In the genomic region with DNA sequence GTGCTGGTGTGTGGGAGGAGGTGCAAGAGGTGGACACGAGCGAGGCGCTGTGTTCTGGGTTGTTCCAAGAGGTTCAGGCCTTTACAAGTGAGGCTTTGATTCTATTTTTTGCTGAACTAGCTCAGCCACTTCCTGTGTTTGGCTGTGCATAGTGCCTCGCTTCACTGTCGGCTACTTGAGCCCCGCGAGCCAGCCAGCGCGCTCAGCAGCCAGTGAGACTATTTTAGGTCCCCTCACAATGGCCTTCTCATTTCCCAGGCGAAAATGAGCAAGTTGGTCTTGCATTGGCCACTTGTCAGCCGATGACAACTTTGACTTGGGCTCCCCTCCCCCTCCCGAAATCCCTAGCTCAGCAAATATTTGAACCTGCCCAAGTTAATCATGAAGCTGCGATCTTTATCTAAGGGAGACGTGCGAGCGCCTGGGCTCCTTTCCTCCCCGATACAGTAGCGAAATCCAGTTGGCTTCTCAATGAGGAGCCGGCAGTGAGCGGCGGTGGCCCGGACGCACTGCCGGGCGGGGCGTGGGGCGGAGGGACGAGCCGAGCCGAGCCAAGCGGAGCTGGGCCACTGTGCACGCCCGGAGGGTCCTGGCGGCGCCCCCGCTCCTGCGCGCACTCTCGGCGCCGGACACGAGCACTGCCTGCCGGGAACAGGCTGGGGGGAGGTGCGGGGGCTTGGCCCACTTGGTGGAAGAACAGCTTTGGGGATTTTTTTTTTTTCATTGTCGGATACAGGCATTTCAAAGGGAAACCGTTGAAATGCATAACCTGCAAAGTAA, we compare ENCODE assay signal across 1 cellular context.
A peak's percentile ranks its signal among the peaks of the same experiment; 100 is the strongest.
TF ChIP-seq lines count a peak whose summit lies in the region.

No MANE protein-coding gene starts in this region.

TF ChIP-seq in GM12878, 131 proteins besides CTCF, POLR2A, EP300 and RAD21 (continued from another document and continues in another):
- TF ChIP-seq MEF2A (IDR thresholded peaks at IDR 0.05; ENCODE audit: insufficient read depth, low read depth, low read length) = peak; percentile 86
- TF ChIP-seq CHD4 (IDR thresholded peaks at IDR 0.05) = no peak
- no peak for TF ChIP-seq STAT3 (IDR thresholded peaks at IDR 0.05; ENCODE audit: low read depth, low read length)
- TF ChIP-seq POLR2AphosphoS5 (IDR thresholded peaks at IDR 0.05; ENCODE audit: low read length) = peak; percentile 77
- peak; percentile 64; the same call in 1 of the 2 replicates for TF ChIP-seq RUNX3 (IDR thresholded peaks at IDR 0.05; ENCODE audit: low read length)
- no peak for TF ChIP-seq NR2C1 (IDR thresholded peaks at IDR 0.05)
- peak; percentile 47 for TF ChIP-seq SMAD1 (IDR thresholded peaks at IDR 0.05; ENCODE audit: low read depth, partially characterized antibody)
- TF ChIP-seq, protein P1, sequence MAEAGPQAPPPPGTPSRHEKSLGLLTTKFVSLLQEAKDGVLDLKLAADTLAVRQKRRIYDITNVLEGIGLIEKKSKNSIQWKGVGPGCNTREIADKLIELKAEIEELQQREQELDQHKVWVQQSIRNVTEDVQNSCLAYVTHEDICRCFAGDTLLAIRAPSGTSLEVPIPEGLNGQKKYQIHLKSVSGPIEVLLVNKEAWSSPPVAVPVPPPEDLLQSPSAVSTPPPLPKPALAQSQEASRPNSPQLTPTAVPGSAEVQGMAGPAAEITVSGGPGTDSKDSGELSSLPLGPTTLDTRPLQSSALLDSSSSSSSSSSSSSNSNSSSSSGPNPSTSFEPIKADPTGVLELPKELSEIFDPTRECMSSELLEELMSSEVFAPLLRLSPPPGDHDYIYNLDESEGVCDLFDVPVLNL (IDR thresholded peaks at IDR 0.05; ENCODE audit: low read depth, low read length) = no peak
- TF ChIP-seq, protein P2, sequence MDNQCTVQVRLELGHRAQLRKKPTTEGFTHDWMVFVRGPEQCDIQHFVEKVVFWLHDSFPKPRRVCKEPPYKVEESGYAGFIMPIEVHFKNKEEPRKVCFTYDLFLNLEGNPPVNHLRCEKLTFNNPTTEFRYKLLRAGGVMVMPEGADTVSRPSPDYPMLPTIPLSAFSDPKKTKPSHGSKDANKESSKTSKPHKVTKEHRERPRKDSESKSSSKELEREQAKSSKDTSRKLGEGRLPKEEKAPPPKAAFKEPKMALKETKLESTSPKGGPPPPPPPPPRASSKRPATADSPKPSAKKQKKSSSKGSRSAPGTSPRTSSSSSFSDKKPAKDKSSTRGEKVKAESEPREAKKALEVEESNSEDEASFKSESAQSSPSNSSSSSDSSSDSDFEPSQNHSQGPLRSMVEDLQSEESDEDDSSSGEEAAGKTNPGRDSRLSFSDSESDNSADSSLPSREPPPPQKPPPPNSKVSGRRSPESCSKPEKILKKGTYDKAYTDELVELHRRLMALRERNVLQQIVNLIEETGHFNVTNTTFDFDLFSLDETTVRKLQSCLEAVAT (IDR thresholded peaks at IDR 0.05) = no peak; the same call in 1 of the 2 replicates
- TF ChIP-seq TCF3 (IDR thresholded peaks at IDR 0.05; ENCODE audit: borderline replicate concordance, insufficient read depth, low read depth, low read length) = no peak
- peak; percentile 58 for TF ChIP-seq IKZF1 (conservative IDR thresholded peaks at IDR 0.05)
- no peak for TF ChIP-seq FOXK2 (IDR thresholded peaks at IDR 0.05)
- TF ChIP-seq SMAD5 (IDR thresholded peaks at IDR 0.05; ENCODE audit: low read depth) = peak; percentile 69
- TF ChIP-seq SREBF2 (IDR thresholded peaks at IDR 0.05; ENCODE audit: low read length) = no peak
- no peak for TF ChIP-seq PAX5 (IDR thresholded peaks at IDR 0.05; ENCODE audit: borderline replicate concordance, low read depth, low read length)
- peak; percentile 49; the same call in 1 of the 2 replicates for TF ChIP-seq LARP7 (IDR thresholded peaks at IDR 0.05)
- TF ChIP-seq RELA (IDR thresholded peaks at IDR 0.05; ENCODE audit: borderline replicate concordance, partially characterized antibody) = no peak
- no peak for TF ChIP-seq ZNF622 (IDR thresholded peaks at IDR 0.05)
- TF ChIP-seq PML (IDR thresholded peaks at IDR 0.05; ENCODE audit: low read length) = peak; percentile 82; the same call in 1 of the 2 replicates
- TF ChIP-seq KLF5 (IDR thresholded peaks at IDR 0.05; ENCODE audit: partially characterized antibody) = no peak
- TF ChIP-seq MYC (IDR thresholded peaks at IDR 0.05; ENCODE audit: insufficient read depth, insufficient read length, insufficient replicate concordance, low read length, severe bottlenecking) = no peak
- TF ChIP-seq, protein P3, sequence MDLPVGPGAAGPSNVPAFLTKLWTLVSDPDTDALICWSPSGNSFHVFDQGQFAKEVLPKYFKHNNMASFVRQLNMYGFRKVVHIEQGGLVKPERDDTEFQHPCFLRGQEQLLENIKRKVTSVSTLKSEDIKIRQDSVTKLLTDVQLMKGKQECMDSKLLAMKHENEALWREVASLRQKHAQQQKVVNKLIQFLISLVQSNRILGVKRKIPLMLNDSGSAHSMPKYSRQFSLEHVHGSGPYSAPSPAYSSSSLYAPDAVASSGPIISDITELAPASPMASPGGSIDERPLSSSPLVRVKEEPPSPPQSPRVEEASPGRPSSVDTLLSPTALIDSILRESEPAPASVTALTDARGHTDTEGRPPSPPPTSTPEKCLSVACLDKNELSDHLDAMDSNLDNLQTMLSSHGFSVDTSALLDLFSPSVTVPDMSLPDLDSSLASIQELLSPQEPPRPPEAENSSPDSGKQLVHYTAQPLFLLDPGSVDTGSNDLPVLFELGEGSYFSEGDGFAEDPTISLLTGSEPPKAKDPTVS (IDR thresholded peaks at IDR 0.05; ENCODE audit: low read depth, low read length) = no peak
- no peak for TF ChIP-seq JUND (IDR thresholded peaks at IDR 0.05; ENCODE audit: low read depth, low read length)
- TF ChIP-seq SREBF1 (IDR thresholded peaks at IDR 0.05; ENCODE audit: low read length) = no peak
- no peak for TF ChIP-seq NRF1 (conservative IDR thresholded peaks at IDR 0.05; ENCODE audit: low read depth, low read length)
- TF ChIP-seq, protein P4, sequence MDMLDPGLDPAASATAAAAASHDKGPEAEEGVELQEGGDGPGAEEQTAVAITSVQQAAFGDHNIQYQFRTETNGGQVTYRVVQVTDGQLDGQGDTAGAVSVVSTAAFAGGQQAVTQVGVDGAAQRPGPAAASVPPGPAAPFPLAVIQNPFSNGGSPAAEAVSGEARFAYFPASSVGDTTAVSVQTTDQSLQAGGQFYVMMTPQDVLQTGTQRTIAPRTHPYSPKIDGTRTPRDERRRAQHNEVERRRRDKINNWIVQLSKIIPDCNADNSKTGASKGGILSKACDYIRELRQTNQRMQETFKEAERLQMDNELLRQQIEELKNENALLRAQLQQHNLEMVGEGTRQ (IDR thresholded peaks at IDR 0.05; ENCODE audit: borderline replicate concordance, low read depth, low read length) = no peak; the same call in 1 of the 2 replicates
- no peak; the same call in 1 of the 2 replicates for TF ChIP-seq CBX5 (IDR thresholded peaks at IDR 0.05; ENCODE audit: low read depth)
- no peak for TF ChIP-seq SMARCA5 (IDR thresholded peaks at IDR 0.05)
- peak; percentile 85 for TF ChIP-seq NBN (IDR thresholded peaks at IDR 0.05)
- TF ChIP-seq SMC3 (IDR thresholded peaks at IDR 0.05; ENCODE audit: borderline replicate concordance, low read length) = 0 out of 2 replicates have a peak, but pooled peaks have one; percentile 3
- TF ChIP-seq, protein P5, sequence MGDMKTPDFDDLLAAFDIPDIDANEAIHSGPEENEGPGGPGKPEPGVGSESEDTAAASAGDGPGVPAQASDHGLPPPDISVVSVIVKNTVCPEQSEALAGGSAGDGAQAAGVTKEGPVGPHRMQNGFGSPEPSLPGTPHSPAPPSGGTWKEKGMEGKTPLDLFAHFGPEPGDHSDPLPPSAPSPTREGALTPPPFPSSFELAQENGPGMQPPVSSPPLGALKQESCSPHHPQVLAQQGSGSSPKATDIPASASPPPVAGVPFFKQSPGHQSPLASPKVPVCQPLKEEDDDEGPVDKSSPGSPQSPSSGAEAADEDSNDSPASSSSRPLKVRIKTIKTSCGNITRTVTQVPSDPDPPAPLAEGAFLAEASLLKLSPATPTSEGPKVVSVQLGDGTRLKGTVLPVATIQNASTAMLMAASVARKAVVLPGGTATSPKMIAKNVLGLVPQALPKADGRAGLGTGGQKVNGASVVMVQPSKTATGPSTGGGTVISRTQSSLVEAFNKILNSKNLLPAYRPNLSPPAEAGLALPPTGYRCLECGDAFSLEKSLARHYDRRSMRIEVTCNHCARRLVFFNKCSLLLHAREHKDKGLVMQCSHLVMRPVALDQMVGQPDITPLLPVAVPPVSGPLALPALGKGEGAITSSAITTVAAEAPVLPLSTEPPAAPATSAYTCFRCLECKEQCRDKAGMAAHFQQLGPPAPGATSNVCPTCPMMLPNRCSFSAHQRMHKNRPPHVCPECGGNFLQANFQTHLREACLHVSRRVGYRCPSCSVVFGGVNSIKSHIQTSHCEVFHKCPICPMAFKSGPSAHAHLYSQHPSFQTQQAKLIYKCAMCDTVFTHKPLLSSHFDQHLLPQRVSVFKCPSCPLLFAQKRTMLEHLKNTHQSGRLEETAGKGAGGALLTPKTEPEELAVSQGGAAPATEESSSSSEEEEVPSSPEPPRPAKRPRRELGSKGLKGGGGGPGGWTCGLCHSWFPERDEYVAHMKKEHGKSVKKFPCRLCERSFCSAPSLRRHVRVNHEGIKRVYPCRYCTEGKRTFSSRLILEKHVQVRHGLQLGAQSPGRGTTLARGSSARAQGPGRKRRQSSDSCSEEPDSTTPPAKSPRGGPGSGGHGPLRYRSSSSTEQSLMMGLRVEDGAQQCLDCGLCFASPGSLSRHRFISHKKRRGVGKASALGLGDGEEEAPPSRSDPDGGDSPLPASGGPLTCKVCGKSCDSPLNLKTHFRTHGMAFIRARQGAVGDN (IDR thresholded peaks at IDR 0.05) = peak; percentile 64
- TF ChIP-seq SUZ12 (IDR thresholded peaks at IDR 0.05; ENCODE audit: unreplicated experiment) = no peak
- TF ChIP-seq, protein P6, sequence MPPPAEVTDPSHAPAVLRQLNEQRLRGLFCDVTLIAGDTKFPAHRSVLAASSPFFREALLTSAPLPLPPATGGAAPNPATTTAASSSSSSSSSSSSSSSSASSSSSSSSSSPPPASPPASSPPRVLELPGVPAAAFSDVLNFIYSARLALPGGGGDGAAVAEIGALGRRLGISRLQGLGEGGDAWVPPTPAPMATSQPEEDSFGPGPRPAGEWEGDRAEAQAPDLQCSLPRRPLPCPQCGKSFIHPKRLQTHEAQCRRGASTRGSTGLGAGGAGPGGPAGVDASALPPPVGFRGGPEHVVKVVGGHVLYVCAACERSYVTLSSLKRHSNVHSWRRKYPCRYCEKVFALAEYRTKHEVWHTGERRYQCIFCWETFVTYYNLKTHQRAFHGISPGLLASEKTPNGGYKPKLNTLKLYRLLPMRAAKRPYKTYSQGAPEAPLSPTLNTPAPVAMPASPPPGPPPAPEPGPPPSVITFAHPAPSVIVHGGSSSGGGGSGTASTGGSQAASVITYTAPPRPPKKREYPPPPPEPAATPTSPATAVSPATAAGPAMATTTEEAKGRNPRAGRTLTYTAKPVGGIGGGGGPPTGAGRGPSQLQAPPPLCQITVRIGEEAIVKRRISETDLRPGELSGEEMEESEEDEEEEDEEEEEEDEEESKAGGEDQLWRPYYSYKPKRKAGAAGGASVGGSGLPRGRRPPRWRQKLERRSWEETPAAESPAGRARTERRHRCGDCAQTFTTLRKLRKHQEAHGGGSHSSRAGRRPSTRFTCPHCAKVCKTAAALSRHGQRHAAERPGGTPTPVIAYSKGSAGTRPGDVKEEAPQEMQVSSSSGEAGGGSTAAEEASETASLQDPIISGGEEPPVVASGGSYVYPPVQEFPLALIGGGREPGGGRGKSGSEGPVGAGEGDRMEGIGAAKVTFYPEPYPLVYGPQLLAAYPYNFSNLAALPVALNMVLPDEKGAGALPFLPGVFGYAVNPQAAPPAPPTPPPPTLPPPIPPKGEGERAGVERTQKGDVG (CRISPR knock-in tag; IDR thresholded peaks at IDR 0.05) = no peak
- TF ChIP-seq CBFB (IDR thresholded peaks at IDR 0.05; ENCODE audit: low read depth) = 0 out of 2 replicates have a peak, but pooled peaks have one; percentile 22
- TF ChIP-seq BHLHE40 (IDR thresholded peaks at IDR 0.05; ENCODE audit: borderline replicate concordance in 1 of 2, low read depth in 2 of 2, low read length in 1 of 2) = peak; percentile 20 to 48; a peak in 2 of 4 replicates
- TF ChIP-seq SIN3A (IDR thresholded peaks at IDR 0.05; ENCODE audit: low read depth, low read length) = peak; percentile 71; the same call in 1 of the 2 replicates
- peak; percentile 75 for TF ChIP-seq MEF2B (IDR thresholded peaks at IDR 0.05; ENCODE audit: partially characterized antibody, poor library complexity, severe bottlenecking)
- no peak for TF ChIP-seq ZSCAN29 (IDR thresholded peaks at IDR 0.05)
- TF ChIP-seq SUPT20H (IDR thresholded peaks at IDR 0.05; ENCODE audit: borderline replicate concordance, control insufficient read depth, low read depth, low read length) = no peak
- TF ChIP-seq KAT2A (conservative IDR thresholded peaks at IDR 0.05; ENCODE audit: control insufficient read depth, low read depth, low read length) = no peak
- TF ChIP-seq MXI1 (IDR thresholded peaks at IDR 0.05; ENCODE audit: low read depth, low read length) = 0 out of 2 replicates have a peak, but pooled peaks have one; percentile 54
- TF ChIP-seq, protein P7, sequence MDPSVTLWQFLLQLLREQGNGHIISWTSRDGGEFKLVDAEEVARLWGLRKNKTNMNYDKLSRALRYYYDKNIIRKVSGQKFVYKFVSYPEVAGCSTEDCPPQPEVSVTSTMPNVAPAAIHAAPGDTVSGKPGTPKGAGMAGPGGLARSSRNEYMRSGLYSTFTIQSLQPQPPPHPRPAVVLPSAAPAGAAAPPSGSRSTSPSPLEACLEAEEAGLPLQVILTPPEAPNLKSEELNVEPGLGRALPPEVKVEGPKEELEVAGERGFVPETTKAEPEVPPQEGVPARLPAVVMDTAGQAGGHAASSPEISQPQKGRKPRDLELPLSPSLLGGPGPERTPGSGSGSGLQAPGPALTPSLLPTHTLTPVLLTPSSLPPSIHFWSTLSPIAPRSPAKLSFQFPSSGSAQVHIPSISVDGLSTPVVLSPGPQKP (IDR thresholded peaks at IDR 0.05; ENCODE audit: low read depth, low read length) = no peak
- TF ChIP-seq, protein P8, sequence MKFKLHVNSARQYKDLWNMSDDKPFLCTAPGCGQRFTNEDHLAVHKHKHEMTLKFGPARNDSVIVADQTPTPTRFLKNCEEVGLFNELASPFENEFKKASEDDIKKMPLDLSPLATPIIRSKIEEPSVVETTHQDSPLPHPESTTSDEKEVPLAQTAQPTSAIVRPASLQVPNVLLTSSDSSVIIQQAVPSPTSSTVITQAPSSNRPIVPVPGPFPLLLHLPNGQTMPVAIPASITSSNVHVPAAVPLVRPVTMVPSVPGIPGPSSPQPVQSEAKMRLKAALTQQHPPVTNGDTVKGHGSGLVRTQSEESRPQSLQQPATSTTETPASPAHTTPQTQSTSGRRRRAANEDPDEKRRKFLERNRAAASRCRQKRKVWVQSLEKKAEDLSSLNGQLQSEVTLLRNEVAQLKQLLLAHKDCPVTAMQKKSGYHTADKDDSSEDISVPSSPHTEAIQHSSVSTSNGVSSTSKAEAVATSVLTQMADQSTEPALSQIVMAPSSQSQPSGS (IDR thresholded peaks at IDR 0.05; ENCODE audit: low read length) = peak; percentile 32; the same call in 1 of the 2 replicates
- TF ChIP-seq NFYA (IDR thresholded peaks at IDR 0.05; ENCODE audit: borderline replicate concordance, low read depth, low read length) = no peak
- no peak for TF ChIP-seq HDAC2 (IDR thresholded peaks at IDR 0.05)
- TF ChIP-seq KDM1A (IDR thresholded peaks at IDR 0.05; ENCODE audit: borderline replicate concordance) = no peak
- peak in 1 of 2 experiments; percentile 65; a peak in 1 of 3 replicates for TF ChIP-seq EGR1 (IDR thresholded peaks at IDR 0.05; ENCODE audit: borderline replicate concordance in 1 of 2, low read depth in 2 of 2, low read length in 2 of 2)
